Comparison of ENCODE assay signal across 21 cellular contexts in genomic region chr3:177916461-177916860, GRCh38.
A peak's percentile ranks its signal among the peaks of the same experiment; 100 is the strongest.
DNase-seq lines count a peak whose midpoint lies in the region; ATAC-seq, FAIRE-seq and TF ChIP-seq lines count a peak whose summit lies in the region.
"Had no signal": no experiment of that assay in that cellular context is flagged by ENCODE, and none has a peak within 500 bp of the region (broad histone marks: within the 10 kb centered on the region; RNA-seq: fewer than 3 reads in every experiment).

No MANE protein-coding gene starts in this region.

- H3K27me3 ChIP-seq in bronchial epithelial cell (ENCODE audit: control insufficient read depth, insufficient read depth, low read length), result no peaks in the 10 kb centered on the region
- H3K27me3 ChIP-seq: BLaER1 had no signal

- no peak for FAIRE-seq in bronchial epithelial cell (lab: Jason Lieb, UNC)
- FAIRE-seq: A204.1, D721Med, GM12878, GM19239 had no signal

- no peak overlapping the region for H3K4me3 ChIP-seq in bronchial epithelial cell (ENCODE audit: low read depth, low read length)
- H3K4me3 ChIP-seq: BLaER1, GM12878, GM23338 had no signal

- TF ChIP-seq CTCF in bronchial epithelial cell (IDR thresholded peaks at IDR 0.05; ENCODE audit: insufficient read depth, low read length, severe bottlenecking), result no peak

- DNase-seq in activated T-cell treated with anti-CD3 and anti-CD28 coated beads, Interleukin-2, amount 50 U/mL, for 72 hours, result no peak
- DNase-seq in activated T-cell treated with anti-CD3 and anti-CD28 coated beads, Interleukin-2, amount 50 U/mL, for 24 hours, result no peak
- DNase-seq in bronchial epithelial cell (ENCODE audit: low read depth), result peak; percentile 84
- DNase-seq in foreskin melanocyte, result peak; percentile 48
- DNase-seq in ecto neural progenitor cell (ENCODE audit: low spot score), result no peak
- DNase-seq in OCI-M1 (lab: John Stamatoyannopoulos, UW), result no peak
- DNase-seq: CD4-positive, CD25-positive, alpha-beta regulatory T cell; CD8-positive, alpha-beta memory T cell; DMS 273 treated with DMSO at 0.1 percent for 48 hours; DMS79; EL; GDM1; H9 had no signal

- ATAC-seq in activated T-cell treated with anti-CD3 and anti-CD28 coated beads, Interleukin-2, amount 50 U/mL, for 72 hours (replicated peaks in 1 of 2), result no peak
- ATAC-seq: GM12878, GM23338, HCT116 had no signal

- peaks cover 0 to 2% of the 10 kb centered on the region in 2 donors for H3K36me3 Mint-ChIP-seq in activated T-cell treated with anti-CD3 and anti-CD28 coated beads, Interleukin-2, amount 50 U/mL, for 72 hours (ENCODE audit: insufficient read depth in 2 of 2)
- H3K36me3 Mint-ChIP-seq in activated T-cell treated with anti-CD3 and anti-CD28 coated beads, Interleukin-2, amount 50 U/mL, for 24 hours (ENCODE audit: low read depth), result no peaks in the 10 kb centered on the region
- H3K36me3 Mint-ChIP-seq: CD4-positive, CD25-positive, alpha-beta regulatory T cell had no signal

- no peaks in the 10 kb centered on the region for H3K36me3 ChIP-seq in bronchial epithelial cell (ENCODE audit: control insufficient read depth, insufficient read depth, low read length)

- H3K27me3 Mint-ChIP-seq in activated T-cell treated with anti-CD3 and anti-CD28 coated beads, Interleukin-2, amount 50 U/mL, for 72 hours (ENCODE audit: low read depth), result no peaks in the 10 kb centered on the region
- no peaks in the 10 kb centered on the region for H3K27me3 Mint-ChIP-seq in activated T-cell treated with anti-CD3 and anti-CD28 coated beads, Interleukin-2, amount 50 U/mL, for 24 hours
- H3K27me3 Mint-ChIP-seq: B cell; CD4-positive, CD25-positive, alpha-beta regulatory T cell; CD8-positive, alpha-beta memory T cell had no signal

- H3K4me3 Mint-ChIP-seq in activated T-cell treated with anti-CD3 and anti-CD28 coated beads, Interleukin-2, amount 50 U/mL, for 72 hours, result no peak overlapping the region
- H3K4me3 Mint-ChIP-seq in activated T-cell treated with anti-CD3 and anti-CD28 coated beads, Interleukin-2, amount 50 U/mL, for 24 hours, result no peak overlapping the region
- H3K4me3 Mint-ChIP-seq: B cell; CD4-positive, CD25-positive, alpha-beta regulatory T cell; CD8-positive, alpha-beta memory T cell; GM23338; H9 had no signal

- H3K27ac Mint-ChIP-seq in activated T-cell treated with anti-CD3 and anti-CD28 coated beads, Interleukin-2, amount 50 U/mL, for 72 hours, result peak overlapping the region; percentile 32
- no peak overlapping the region for H3K27ac Mint-ChIP-seq in activated T-cell treated with anti-CD3 and anti-CD28 coated beads, Interleukin-2, amount 50 U/mL, for 24 hours
- H3K27ac Mint-ChIP-seq: B cell; CD4-positive, CD25-positive, alpha-beta regulatory T cell; GM23338; H9 had no signal

- H3K4me1 Mint-ChIP-seq in activated T-cell treated with anti-CD3 and anti-CD28 coated beads, Interleukin-2, amount 50 U/mL, for 72 hours (ENCODE audit: low read depth), result no peaks in the 10 kb centered on the region
- H3K4me1 Mint-ChIP-seq in activated T-cell treated with anti-CD3 and anti-CD28 coated beads, Interleukin-2, amount 50 U/mL, for 24 hours (ENCODE audit: low read depth), result no peaks in the 10 kb centered on the region
- H3K4me1 Mint-ChIP-seq: B cell; CD8-positive, alpha-beta memory T cell had no signal

- peaks cover under 1 to 8% of the 10 kb centered on the region in 2 donors for H3K9me3 Mint-ChIP-seq in activated T-cell treated with anti-CD3 and anti-CD28 coated beads, Interleukin-2, amount 50 U/mL, for 72 hours
- H3K9me3 Mint-ChIP-seq in activated T-cell treated with anti-CD3 and anti-CD28 coated beads, Interleukin-2, amount 50 U/mL, for 24 hours, result peaks cover 9% of the 10 kb centered on the region

Comparison
In these comparisons a context has a peak if more than half of its experiments do, and no peak if none do; other contexts are left out.
1. DNase-seq: peak in bronchial epithelial cell (single experiment) and foreskin melanocyte (single experiment); none in activated T-cell treated with anti-CD3 and anti-CD28 coated beads, Interleukin-2, amount 50 U/mL, for 72 hours (0 of 2), activated T-cell treated with anti-CD3 and anti-CD28 coated beads, Interleukin-2, amount 50 U/mL, for 24 hours (single experiment), ecto neural progenitor cell (single experiment) and OCI-M1 (single experiment).